7 cellular contexts compared by ENCODE assay signal in the genomic region with DNA sequence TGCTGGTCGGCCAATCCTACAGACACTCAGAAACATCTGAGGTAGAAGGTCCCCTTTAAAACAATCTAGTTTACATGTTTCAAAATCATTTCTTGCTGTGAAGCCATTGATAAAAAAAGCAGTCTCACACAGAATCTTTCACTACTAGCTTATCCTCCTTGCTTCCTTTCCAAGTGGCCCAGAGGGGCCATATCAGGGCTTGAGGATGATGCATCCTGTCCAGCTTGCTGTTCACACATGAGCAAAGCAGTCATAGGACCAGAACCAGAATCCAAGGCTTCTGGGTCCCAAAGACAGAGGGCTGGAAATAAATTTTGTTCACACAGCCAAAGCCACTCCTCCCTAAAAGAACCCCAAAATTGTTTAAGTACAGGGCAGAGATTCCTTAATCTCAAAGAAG. TPM values are rescaled to one million over a fixed set of nuclear protein-coding genes. Genes with fewer than 3 reads are reported as not detected.
"Had no signal": no experiment of that assay in that cellular context is flagged by ENCODE, and none has a peak within 500 bp of the region (broad histone marks: within the 10 kb centered on the region; RNA-seq: fewer than 3 reads in every experiment).

No MANE protein-coding gene starts in this region.

- H3K4me3 ChIP-seq: K562 had no signal

- ATAC-seq: HepG2, K562 had no signal

- H3K27ac ChIP-seq: HL-60 had no signal

- DNase-seq: IMR-90, KBM-7 had no signal

RNA-seq across cellular contexts. Expression of a gene that starts 9.2 kb away (rescaled TPM):
- total RNA-seq: HepG2, HT-29, HT1080, IMR-90, K562 had no signal
